In the genomic region with DNA sequence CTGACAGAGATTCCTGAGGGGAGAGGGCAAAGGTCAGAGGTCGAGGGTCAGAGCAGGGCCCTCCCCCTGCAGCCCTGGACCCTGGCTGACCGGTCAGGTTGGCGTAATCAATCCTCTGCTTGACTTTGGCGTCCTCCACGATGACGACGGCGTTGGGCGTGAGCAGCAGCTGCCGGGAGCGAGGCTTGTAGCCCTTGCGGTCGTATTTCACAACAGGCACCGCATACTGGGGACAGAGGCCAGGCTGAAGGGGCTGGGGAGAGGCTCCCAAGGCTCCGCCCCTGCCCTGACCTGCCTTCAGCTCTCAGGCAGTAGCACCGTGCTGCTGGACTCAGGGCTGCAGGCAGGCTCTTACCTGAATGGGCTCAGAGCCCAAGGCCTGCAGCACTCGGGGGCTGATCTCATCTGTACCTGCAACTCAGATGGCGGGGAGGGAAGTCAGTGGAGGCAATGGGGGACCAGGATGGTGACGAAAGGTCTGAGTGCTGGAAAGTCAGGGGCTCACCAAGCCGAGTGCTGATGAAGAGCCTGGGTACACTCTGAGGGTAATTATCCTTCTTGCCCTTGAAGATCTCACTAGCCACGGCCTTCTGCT, we compare ENCODE assay signal across 1 cellular context.
TF ChIP-seq lines count a peak whose summit lies in the region.

No MANE protein-coding gene starts in this region.

TF ChIP-seq in HepG2, 621 proteins besides CTCF, POLR2A, EP300 and RAD21 (continued from another document and continues in another):
- TF ChIP-seq, protein P1, sequence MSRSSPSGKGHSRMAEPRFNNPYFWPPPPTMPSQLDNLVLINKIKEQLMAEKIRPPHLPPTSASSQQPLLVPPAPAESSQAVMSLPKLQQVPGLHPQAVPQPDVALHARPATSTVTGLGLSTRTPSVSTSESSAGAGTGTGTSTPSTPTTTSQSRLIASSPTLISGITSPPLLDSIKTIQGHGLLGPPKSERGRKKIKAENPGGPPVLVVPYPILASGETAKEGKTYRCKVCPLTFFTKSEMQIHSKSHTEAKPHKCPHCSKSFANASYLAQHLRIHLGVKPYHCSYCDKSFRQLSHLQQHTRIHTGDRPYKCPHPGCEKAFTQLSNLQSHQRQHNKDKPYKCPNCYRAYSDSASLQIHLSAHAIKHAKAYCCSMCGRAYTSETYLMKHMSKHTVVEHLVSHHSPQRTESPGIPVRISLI (CRISPR knock-in tag; IDR thresholded peaks at IDR 0.05; ENCODE audit: borderline replicate concordance): peak; percentile 31; the same call in 1 of the 2 replicates
- no peak for TF ChIP-seq MAZ (IDR thresholded peaks at IDR 0.05; ENCODE audit: borderline replicate concordance, low read depth, low read length)
- 0 out of 2 replicates have a peak, but pooled peaks have one; percentile 76 for TF ChIP-seq MAZ (CRISPR knock-in tag; IDR thresholded peaks at IDR 0.05; ENCODE audit: low read depth)
- TF ChIP-seq ASH2L (IDR thresholded peaks at IDR 0.05; ENCODE audit: insufficient read length, low read depth, low read length): peak; percentile 37
- TF ChIP-seq, protein P2, sequence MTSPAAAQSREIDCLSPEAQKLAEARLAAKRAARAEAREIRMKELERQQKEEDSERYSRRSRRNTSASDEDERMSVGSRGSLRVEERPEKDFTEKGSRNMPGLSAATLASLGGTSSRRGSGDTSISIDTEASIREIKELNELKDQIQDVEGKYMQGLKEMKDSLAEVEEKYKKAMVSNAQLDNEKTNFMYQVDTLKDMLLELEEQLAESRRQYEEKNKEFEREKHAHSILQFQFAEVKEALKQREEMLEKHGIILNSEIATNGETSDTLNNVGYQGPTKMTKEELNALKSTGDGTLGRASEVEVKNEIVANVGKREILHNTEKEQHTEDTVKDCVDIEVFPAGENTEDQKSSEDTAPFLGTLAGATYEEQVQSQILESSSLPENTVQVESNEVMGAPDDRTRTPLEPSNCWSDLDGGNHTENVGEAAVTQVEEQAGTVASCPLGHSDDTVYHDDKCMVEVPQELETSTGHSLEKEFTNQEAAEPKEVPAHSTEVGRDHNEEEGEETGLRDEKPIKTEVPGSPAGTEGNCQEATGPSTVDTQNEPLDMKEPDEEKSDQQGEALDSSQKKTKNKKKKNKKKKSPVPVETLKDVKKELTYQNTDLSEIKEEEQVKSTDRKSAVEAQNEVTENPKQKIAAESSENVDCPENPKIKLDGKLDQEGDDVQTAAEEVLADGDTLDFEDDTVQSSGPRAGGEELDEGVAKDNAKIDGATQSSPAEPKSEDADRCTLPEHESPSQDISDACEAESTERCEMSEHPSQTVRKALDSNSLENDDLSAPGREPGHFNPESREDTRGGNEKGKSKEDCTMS (CRISPR knock-in tag; conservative IDR thresholded peaks at IDR 0.05): no peak
- peak; percentile 75 for TF ChIP-seq ZSCAN25 (CRISPR knock-in tag; IDR thresholded peaks at IDR 0.05)
- peak; percentile 87 for TF ChIP-seq SIX4 (CRISPR knock-in tag; IDR thresholded peaks at IDR 0.05)
- peak; percentile 84 for TF ChIP-seq PHF21A (CRISPR knock-in tag; IDR thresholded peaks at IDR 0.05)
- TF ChIP-seq CEBPG (CRISPR knock-in tag; IDR thresholded peaks at IDR 0.05): peak; percentile 95
- no peak for TF ChIP-seq ZNF678 (CRISPR knock-in tag; IDR thresholded peaks at IDR 0.05)
- TF ChIP-seq, protein P3, sequence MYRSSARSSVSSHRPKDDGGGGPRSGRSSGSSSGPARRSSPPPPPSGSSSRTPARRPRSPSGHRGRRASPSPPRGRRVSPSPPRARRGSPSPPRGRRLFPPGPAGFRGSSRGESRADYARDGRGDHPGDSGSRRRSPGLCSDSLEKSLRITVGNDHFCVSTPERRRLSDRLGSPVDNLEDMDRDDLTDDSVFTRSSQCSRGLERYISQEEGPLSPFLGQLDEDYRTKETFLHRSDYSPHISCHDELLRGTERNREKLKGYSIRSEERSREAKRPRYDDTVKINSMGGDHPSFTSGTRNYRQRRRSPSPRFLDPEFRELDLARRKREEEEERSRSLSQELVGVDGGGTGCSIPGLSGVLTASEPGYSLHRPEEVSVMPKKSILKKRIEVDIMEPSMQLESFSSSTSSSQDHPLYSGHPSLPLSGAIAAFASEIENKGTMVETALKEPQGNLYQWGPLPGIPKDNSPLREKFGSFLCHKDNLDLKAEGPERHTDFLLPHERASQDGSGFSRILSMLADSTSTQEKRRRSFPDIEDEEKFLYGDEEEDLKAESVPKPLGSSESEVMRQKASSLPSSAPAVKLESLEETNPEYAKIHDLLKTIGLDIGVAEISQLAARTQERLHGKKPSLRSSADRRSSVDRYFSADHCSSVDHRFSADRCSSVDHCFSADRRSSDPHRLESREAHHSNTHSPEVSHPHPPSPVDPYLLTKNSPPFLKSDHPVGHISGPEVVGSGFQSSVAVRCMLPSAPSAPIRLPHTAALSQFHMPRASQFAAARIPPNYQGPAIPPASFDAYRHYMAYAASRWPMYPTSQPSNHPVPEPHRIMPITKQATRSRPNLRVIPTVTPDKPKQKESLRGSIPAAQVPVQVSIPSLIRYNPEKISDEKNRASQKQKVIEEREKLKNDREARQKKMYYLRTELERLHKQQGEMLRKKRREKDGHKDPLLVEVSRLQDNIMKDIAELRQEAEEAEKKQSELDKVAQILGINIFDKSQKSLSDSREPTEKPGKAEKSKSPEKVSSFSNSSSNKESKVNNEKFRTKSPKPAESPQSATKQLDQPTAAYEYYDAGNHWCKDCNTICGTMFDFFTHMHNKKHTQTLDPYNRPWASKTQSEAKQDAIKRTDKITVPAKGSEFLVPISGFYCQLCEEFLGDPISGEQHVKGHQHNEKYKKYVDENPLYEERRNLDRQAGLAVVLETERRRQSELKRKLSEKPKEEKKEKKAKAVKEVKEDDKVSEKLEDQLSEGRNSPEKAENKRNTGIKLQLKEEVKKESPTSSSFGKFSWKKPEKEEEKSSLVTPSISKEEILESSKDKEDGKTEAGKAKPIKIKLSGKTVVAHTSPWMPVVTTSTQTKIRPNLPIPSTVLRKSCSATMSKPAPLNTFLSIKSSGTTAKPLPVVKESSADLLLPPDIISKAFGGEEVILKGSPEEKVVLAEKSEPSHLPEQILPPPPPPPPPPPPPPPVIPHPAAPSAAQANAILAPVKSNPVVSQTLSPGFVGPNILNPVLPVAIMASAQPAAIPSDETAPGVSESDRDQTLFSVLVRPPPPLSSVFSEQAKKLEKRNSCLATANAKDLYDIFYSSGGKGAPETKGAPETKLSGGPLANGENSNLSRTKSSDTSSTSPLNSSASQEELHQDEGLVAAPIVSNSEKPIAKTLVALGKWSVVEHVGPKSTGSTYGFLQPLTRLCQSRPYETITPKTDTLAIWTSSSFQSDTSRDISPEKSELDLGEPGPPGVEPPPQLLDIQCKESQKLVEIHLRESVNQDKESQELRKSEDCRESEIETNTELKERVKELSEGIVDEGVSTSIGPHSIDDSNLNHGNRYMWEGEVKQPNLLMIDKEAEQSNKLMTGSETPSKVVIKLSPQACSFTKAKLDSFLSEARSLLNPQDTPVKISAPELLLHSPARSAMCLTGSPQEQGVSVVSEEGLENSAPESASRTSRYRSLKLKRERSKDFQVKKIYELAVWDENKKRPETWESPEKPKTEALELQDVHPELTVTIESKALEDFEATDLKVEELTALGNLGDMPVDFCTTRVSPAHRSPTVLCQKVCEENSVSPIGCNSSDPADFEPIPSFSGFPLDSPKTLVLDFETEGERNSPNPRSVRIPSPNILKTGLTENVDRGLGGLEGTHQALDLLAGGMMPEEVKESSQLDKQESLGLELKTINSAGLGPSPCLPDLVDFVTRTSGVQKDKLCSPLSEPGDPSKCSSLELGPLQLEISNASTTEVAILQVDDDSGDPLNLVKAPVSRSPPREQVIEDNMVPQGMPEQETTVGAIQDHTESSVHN (CRISPR knock-in tag; IDR thresholded peaks at IDR 0.05): peak; percentile 64; the same call in 1 of the 2 replicates
- no peak for TF ChIP-seq ZNF251 (CRISPR knock-in tag; IDR thresholded peaks at IDR 0.05)
- no peak for TF ChIP-seq ZFYVE20 (CRISPR knock-in tag; IDR thresholded peaks at IDR 0.05; ENCODE audit: borderline replicate concordance, low read depth)
- peak; percentile 63; the same call in 1 of the 2 replicates for TF ChIP-seq YEATS2 (CRISPR knock-in tag; IDR thresholded peaks at IDR 0.05; ENCODE audit: borderline replicate concordance)
- no peak for TF ChIP-seq ATAD3A (CRISPR knock-in tag; IDR thresholded peaks at IDR 0.05)
- TF ChIP-seq ZNF136 (CRISPR knock-in tag; IDR thresholded peaks at IDR 0.05; ENCODE audit: low read depth): no peak
- no peak for TF ChIP-seq MED8 (CRISPR knock-in tag; IDR thresholded peaks at IDR 0.05; ENCODE audit: insufficient replicate concordance)
- peak; percentile 53 for TF ChIP-seq ZNF883 (CRISPR knock-in tag; IDR thresholded peaks at IDR 0.05; ENCODE audit: not compliant biosample characterization)
- TF ChIP-seq, protein P4, sequence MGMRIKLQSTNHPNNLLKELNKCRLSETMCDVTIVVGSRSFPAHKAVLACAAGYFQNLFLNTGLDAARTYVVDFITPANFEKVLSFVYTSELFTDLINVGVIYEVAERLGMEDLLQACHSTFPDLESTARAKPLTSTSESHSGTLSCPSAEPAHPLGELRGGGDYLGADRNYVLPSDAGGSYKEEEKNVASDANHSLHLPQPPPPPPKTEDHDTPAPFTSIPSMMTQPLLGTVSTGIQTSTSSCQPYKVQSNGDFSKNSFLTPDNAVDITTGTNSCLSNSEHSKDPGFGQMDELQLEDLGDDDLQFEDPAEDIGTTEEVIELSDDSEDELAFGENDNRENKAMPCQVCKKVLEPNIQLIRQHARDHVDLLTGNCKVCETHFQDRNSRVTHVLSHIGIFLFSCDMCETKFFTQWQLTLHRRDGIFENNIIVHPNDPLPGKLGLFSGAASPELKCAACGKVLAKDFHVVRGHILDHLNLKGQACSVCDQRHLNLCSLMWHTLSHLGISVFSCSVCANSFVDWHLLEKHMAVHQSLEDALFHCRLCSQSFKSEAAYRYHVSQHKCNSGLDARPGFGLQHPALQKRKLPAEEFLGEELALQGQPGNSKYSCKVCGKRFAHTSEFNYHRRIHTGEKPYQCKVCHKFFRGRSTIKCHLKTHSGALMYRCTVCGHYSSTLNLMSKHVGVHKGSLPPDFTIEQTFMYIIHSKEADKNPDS (CRISPR knock-in tag; IDR thresholded peaks at IDR 0.05): no peak
- peak; percentile 27; the same call in 1 of the 2 replicates for TF ChIP-seq SIN3A (IDR thresholded peaks at IDR 0.05; ENCODE audit: borderline replicate concordance, low read depth, low read length)
- TF ChIP-seq ZNF747 (CRISPR knock-in tag; IDR thresholded peaks at IDR 0.05; ENCODE audit: borderline replicate concordance): no peak
- TF ChIP-seq, protein P5, sequence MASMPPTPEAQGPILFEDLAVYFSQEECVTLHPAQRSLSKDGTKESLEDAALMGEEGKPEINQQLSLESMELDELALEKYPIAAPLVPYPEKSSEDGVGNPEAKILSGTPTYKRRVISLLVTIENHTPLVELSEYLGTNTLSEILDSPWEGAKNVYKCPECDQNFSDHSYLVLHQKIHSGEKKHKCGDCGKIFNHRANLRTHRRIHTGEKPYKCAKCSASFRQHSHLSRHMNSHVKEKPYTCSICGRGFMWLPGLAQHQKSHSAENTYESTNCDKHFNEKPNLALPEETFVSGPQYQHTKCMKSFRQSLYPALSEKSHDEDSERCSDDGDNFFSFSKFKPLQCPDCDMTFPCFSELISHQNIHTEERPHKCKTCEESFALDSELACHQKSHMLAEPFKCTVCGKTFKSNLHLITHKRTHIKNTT (CRISPR knock-in tag; IDR thresholded peaks at IDR 0.05): no peak
- no peak for TF ChIP-seq ZNF20 (CRISPR knock-in tag; IDR thresholded peaks at IDR 0.05)
- 0 out of 2 replicates have a peak, but pooled peaks have one; percentile 20 for TF ChIP-seq DMAP1 (CRISPR knock-in tag; IDR thresholded peaks at IDR 0.05)
- peak; percentile 63; the same call in 1 of the 2 replicates for TF ChIP-seq IRF2 (CRISPR knock-in tag; IDR thresholded peaks at IDR 0.05)
- peak; percentile 89 for TF ChIP-seq BORCS8-MEF2B (CRISPR knock-in tag; IDR thresholded peaks at IDR 0.05)
- TF ChIP-seq PHF20 (CRISPR knock-in tag; IDR thresholded peaks at IDR 0.05): peak; percentile 51; the same call in 1 of the 2 replicates
- peak; percentile 84; the same call in 1 of the 2 replicates for TF ChIP-seq ZNF431 (CRISPR knock-in tag; IDR thresholded peaks at IDR 0.05; ENCODE audit: borderline replicate concordance, low read depth)
- TF ChIP-seq ZNF782 (CRISPR knock-in tag; IDR thresholded peaks at IDR 0.05; ENCODE audit: borderline replicate concordance): no peak
- TF ChIP-seq ZNF788 (CRISPR knock-in tag; IDR thresholded peaks at IDR 0.05; ENCODE audit: borderline replicate concordance): peak; percentile 53; the same call in 1 of the 2 replicates
- TF ChIP-seq, protein P6, sequence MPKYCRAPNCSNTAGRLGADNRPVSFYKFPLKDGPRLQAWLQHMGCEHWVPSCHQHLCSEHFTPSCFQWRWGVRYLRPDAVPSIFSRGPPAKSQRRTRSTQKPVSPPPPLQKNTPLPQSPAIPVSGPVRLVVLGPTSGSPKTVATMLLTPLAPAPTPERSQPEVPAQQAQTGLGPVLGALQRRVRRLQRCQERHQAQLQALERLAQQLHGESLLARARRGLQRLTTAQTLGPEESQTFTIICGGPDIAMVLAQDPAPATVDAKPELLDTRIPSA (CRISPR knock-in tag; IDR thresholded peaks at IDR 0.05; ENCODE audit: borderline replicate concordance): no peak
- TF ChIP-seq ZC3H4 (CRISPR knock-in tag; IDR thresholded peaks at IDR 0.05; ENCODE audit: borderline replicate concordance): no peak
- TF ChIP-seq, protein P7, sequence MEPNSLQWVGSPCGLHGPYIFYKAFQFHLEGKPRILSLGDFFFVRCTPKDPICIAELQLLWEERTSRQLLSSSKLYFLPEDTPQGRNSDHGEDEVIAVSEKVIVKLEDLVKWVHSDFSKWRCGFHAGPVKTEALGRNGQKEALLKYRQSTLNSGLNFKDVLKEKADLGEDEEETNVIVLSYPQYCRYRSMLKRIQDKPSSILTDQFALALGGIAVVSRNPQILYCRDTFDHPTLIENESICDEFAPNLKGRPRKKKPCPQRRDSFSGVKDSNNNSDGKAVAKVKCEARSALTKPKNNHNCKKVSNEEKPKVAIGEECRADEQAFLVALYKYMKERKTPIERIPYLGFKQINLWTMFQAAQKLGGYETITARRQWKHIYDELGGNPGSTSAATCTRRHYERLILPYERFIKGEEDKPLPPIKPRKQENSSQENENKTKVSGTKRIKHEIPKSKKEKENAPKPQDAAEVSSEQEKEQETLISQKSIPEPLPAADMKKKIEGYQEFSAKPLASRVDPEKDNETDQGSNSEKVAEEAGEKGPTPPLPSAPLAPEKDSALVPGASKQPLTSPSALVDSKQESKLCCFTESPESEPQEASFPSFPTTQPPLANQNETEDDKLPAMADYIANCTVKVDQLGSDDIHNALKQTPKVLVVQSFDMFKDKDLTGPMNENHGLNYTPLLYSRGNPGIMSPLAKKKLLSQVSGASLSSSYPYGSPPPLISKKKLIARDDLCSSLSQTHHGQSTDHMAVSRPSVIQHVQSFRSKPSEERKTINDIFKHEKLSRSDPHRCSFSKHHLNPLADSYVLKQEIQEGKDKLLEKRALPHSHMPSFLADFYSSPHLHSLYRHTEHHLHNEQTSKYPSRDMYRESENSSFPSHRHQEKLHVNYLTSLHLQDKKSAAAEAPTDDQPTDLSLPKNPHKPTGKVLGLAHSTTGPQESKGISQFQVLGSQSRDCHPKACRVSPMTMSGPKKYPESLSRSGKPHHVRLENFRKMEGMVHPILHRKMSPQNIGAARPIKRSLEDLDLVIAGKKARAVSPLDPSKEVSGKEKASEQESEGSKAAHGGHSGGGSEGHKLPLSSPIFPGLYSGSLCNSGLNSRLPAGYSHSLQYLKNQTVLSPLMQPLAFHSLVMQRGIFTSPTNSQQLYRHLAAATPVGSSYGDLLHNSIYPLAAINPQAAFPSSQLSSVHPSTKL (CRISPR knock-in tag; IDR thresholded peaks at IDR 0.05): peak; percentile 41; the same call in 1 of the 2 replicates
- TF ChIP-seq ZSCAN22 (CRISPR knock-in tag; IDR thresholded peaks at IDR 0.05): no peak
- no peak; the same call in 1 of the 2 replicates for TF ChIP-seq ZNF264 (CRISPR knock-in tag; IDR thresholded peaks at IDR 0.05)
